15 cellular contexts compared by ENCODE assay signal in genomic region chr9:2916382-2916985, GRCh38.
"Had no signal": no experiment of that assay in that cellular context is flagged by ENCODE, and none has a peak within 500 bp of the region (broad histone marks: within the 10 kb centered on the region; RNA-seq: fewer than 3 reads in every experiment).

No MANE protein-coding gene starts in this region.

- H3K9me3 Mint-ChIP-seq: activated B cell treated with CpG ODN at 0.5 μM for 24 hours; dendritic cell treated with granulocyte-macrophage colony-stimulating factor and Interleukin-4, amounts not matched to agents 40 ng/mL and 50 ng/mL, for 4 days; endodermal cell; nephron progenitor cell; stimulated activated naive CD8-positive, alpha-beta T cell treated with anti-CD3 and anti-CD28 coated beads, Interleukin-15, Interleukin-2, amounts not matched to agents 100 ng/mL and 50 ng/mL, for 24 hours had no signal

- H3K4me1 Mint-ChIP-seq: activated B cell treated with CpG ODN at 0.5 μM for 24 hours, endodermal cell, nephron progenitor cell, T-helper 17 cell had no signal

- H3K27me3 Mint-ChIP-seq: dendritic cell treated with granulocyte-macrophage colony-stimulating factor and Interleukin-4, amounts not matched to agents 40 ng/mL and 50 ng/mL, for 4 days had no signal

- H3K4me3 ChIP-seq: left ventricle myocardium inferior, right lobe of liver, smooth muscle cell, suprapubic skin had no signal

- H3K36me3 Mint-ChIP-seq: activated naive CD8-positive, alpha-beta T cell had no signal

- H3K4me3 Mint-ChIP-seq: activated B cell treated with CpG ODN at 0.5 μM for 24 hours; activated naive CD8-positive, alpha-beta T cell; dendritic cell treated with granulocyte-macrophage colony-stimulating factor and Interleukin-4, amounts not matched to agents 40 ng/mL and 50 ng/mL, for 4 days; endodermal cell; nephron progenitor cell; stimulated activated naive CD8-positive, alpha-beta T cell treated with anti-CD3 and anti-CD28 coated beads, Interleukin-15, Interleukin-2, amounts not matched to agents 100 ng/mL and 50 ng/mL, for 24 hours; T-helper 17 cell had no signal

- ATAC-seq: right lobe of liver, T-helper 17 cell had no signal

- H3K27ac Mint-ChIP-seq: activated B cell treated with CpG ODN at 0.5 μM for 24 hours; activated naive CD8-positive, alpha-beta T cell; dendritic cell treated with granulocyte-macrophage colony-stimulating factor and Interleukin-4, amounts not matched to agents 40 ng/mL and 50 ng/mL, for 4 days; endodermal cell; nephron progenitor cell; stimulated activated naive CD8-positive, alpha-beta T cell treated with anti-CD3 and anti-CD28 coated beads, Interleukin-15, Interleukin-2, amounts not matched to agents 100 ng/mL and 50 ng/mL, for 24 hours; T-helper 17 cell had no signal

- DNase-seq: activated B cell treated with CpG ODN at 0.5 μM for 24 hours; activated CD4-positive, alpha-beta T cell treated with anti-CD3 and anti-CD28 coated beads for 48 hours; activated gamma-delta T cell treated with Interleukin-2 at 50 U/mL for 16 hours; brain microvascular endothelial cell; endodermal cell; left ventricle myocardium inferior; nephron progenitor cell; right lobe of liver; T-helper 17 cell; trophoblast cell had no signal
